Comparison of ENCODE assay signal across 21 cellular contexts in genomic region chr5:24208540-24209141, GRCh38.
DNase-seq lines count a peak whose midpoint lies in the region.
"Had no signal": no experiment of that assay in that cellular context is flagged by ENCODE, and none has a peak within 500 bp of the region (broad histone marks: within the 10 kb centered on the region; RNA-seq: fewer than 3 reads in every experiment).

No MANE protein-coding gene starts in this region.

- no peaks in the 10 kb centered on the region for H3K4me1 Mint-ChIP-seq in activated naive CD8-positive, alpha-beta T cell treated with anti-CD3 and anti-CD28 coated beads for 36 hours
- H3K4me1 Mint-ChIP-seq: activated CD4-positive, alpha-beta T cell treated with anti-CD3 and anti-CD28 coated beads, Interleukin-2, amount 10 ng/mL, durations not matched to agents 24 days and 14 days had no signal

- no peaks in the 10 kb centered on the region for H3K36me3 Mint-ChIP-seq in activated naive CD8-positive, alpha-beta T cell treated with anti-CD3 and anti-CD28 coated beads for 36 hours

- no peak overlapping the region for H3K27ac Mint-ChIP-seq in activated naive CD8-positive, alpha-beta T cell treated with anti-CD3 and anti-CD28 coated beads for 36 hours
- H3K27ac Mint-ChIP-seq: activated CD4-positive, alpha-beta T cell treated with anti-CD3 and anti-CD28 coated beads, Interleukin-2, amount 10 ng/mL, durations not matched to agents 24 days and 14 days; activated T-cell treated with anti-CD3 and anti-CD28 coated beads, Interleukin-2, amount 50 U/mL, for 24 hours; CD4-positive, alpha-beta T cell had no signal

- no peak overlapping the region for H3K4me3 Mint-ChIP-seq in activated naive CD8-positive, alpha-beta T cell treated with anti-CD3 and anti-CD28 coated beads for 36 hours
- H3K4me3 Mint-ChIP-seq: activated CD4-positive, alpha-beta T cell treated with anti-CD3 and anti-CD28 coated beads, Interleukin-2, amount 10 ng/mL, durations not matched to agents 24 days and 14 days; activated T-cell treated with anti-CD3 and anti-CD28 coated beads, Interleukin-2, amount 50 U/mL, for 24 hours; CD4-positive, alpha-beta T cell had no signal

- DNase-seq in NCI-H82 (lab: John Stamatoyannopoulos, UW) (peak; percentile 0), NCI-H82 treated with DMSO at 0.1 percent for 48 hours (lab: John Stamatoyannopoulos, UW; ENCODE audit: unreplicated experiment) (no peak), NCI-H2227 treated with DMSO at 0.1 percent for 48 hours (lab: John Stamatoyannopoulos, UW) (peak; percentile 32), ecto neural progenitor cell (ENCODE audit: low spot score) (peak; percentile 47), retina (peak; percentile 3), NCI-H1105 treated with DMSO at 0.1 percent for 48 hours (lab: John Stamatoyannopoulos, UW) (no peak), NCI-H1092 (lab: John Stamatoyannopoulos, UW) (no peak)
- DNase-seq in activated naive CD8-positive, alpha-beta T cell treated with anti-CD3 and anti-CD28 coated beads for 36 hours = no peak
- DNase-seq: 8988T; activated CD4-positive, alpha-beta T cell treated with anti-CD3 and anti-CD28 coated beads, Interleukin-2, amount 10 ng/mL, durations not matched to agents 24 days and 14 days; activated T-cell treated with anti-CD3 and anti-CD28 coated beads, Interleukin-2, amount 50 U/mL, for 24 hours; CD4-positive, alpha-beta T cell; hippocampal formation; NCI-H187 treated with DMSO at 0.1 percent for 48 hours; NCI-H446 treated with DMSO at 0.1 percent for 48 hours; occipital lobe; Peyer's patch; SHP77 treated with DMSO at 0.1 percent for 48 hours; stimulated activated CD4-positive, alpha-beta T cell treated with anti-CD3 and anti-CD28 coated beads, Interleukin-15, amount 100 ng/mL, for 24 hours; stimulated activated naive CD4-positive, alpha-beta T cell; WERI-Rb-1 had no signal

- no peaks in the 10 kb centered on the region for H3K27me3 Mint-ChIP-seq in activated naive CD8-positive, alpha-beta T cell treated with anti-CD3 and anti-CD28 coated beads for 36 hours
- H3K27me3 Mint-ChIP-seq: activated CD4-positive, alpha-beta T cell treated with anti-CD3 and anti-CD28 coated beads, Interleukin-2, amount 10 ng/mL, durations not matched to agents 24 days and 14 days; activated T-cell treated with anti-CD3 and anti-CD28 coated beads, Interleukin-2, amount 50 U/mL, for 24 hours; CD4-positive, alpha-beta T cell had no signal

- H3K9me3 Mint-ChIP-seq in activated naive CD8-positive, alpha-beta T cell treated with anti-CD3 and anti-CD28 coated beads for 36 hours = peaks cover 12% of the 10 kb centered on the region

Comparison
In these comparisons a context has a peak if more than half of its experiments do, and no peak if none do; other contexts are left out.
1. DNase-seq: peak in NCI-H82 (single experiment), NCI-H2227 treated with DMSO at 0.1 percent for 48 hours (single experiment), ecto neural progenitor cell (single experiment) and retina (single experiment); none in NCI-H82 treated with DMSO at 0.1 percent for 48 hours (single experiment), NCI-H1105 treated with DMSO at 0.1 percent for 48 hours (single experiment), NCI-H1092 (single experiment) and activated naive CD8-positive, alpha-beta T cell treated with anti-CD3 and anti-CD28 coated beads for 36 hours (single experiment).